Comparison of ENCODE assay signal across 8 cellular contexts in the genomic region with DNA sequence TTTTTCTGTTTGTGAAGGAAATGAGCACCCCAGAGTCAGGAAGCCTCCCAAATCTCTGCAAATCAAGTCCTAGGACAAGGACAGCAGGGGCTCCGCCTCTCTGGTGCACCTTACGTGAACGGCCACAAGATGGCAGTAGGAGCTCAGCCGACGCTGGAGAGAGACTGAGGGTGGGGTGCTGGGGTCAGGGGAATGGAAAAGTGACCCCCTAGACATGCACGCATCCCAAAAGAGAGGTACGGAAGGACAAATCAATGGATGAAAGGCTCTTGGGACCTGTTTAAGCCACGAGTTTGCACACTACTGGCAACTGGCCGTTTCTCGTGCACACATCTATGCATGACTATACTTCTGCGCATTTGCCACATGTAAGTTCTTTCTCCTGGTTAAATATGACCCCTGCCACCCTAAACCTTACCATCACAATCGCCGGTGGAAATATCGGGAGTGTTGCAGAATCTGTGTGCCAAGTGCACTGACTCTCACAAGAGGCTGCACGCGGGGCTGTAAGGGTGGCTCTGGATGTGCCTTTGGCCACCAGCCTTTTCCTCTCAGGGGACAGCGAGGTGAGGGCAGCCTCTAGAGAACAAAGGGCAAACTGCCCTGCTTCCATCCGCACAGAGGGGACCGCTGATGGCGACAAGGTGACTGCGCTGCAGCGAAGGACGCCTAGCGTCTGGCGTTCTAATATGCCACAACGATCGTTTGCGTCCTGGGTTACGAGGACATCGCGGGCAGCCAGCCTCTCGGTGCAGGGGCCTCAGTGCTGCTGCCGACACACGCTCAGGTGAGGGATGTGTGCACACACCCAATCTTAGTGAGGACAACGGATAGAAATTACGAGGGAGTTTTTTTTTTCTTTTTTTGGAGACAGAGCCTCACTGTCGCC.
DNase-seq lines count a peak whose midpoint lies in the region; ATAC-seq and TF ChIP-seq lines count a peak whose summit lies in the region.

No MANE protein-coding gene starts in this region.

- DNase-seq in Caki2 (ENCODE audit: low read depth) (peak; percentile 30), HT-29 (ENCODE audit: low spot score) (peak; percentile 62), RKO (ENCODE audit: low spot score) (peak; percentile 68), glutamatergic neuron (peak; percentile 66), trophoblast cell (peak in 1 of 2 donors; percentile 63), uterus (peak in 1 of 2 donors; percentile 44)
- DNase-seq in activated naive CD4-positive, alpha-beta T cell treated with anti-CD3 and anti-CD28 coated beads for 36 hours, result peak; percentile 67

- H3K79me2 ChIP-seq in trophoblast cell (ENCODE audit: control insufficient read depth, insufficient read depth, low read length, poor library complexity), result no peaks in the 10 kb centered on the region

- no peak overlapping the region for H3K27ac Mint-ChIP-seq in activated naive CD4-positive, alpha-beta T cell treated with anti-CD3 and anti-CD28 coated beads for 36 hours
- no peak overlapping the region for H3K27ac Mint-ChIP-seq in glutamatergic neuron (ENCODE audit: unreplicated experiment)

- no peaks in the 10 kb centered on the region for H3K36me3 Mint-ChIP-seq in activated naive CD4-positive, alpha-beta T cell treated with anti-CD3 and anti-CD28 coated beads for 36 hours (ENCODE audit: low read depth)
- H3K36me3 Mint-ChIP-seq in glutamatergic neuron (ENCODE audit: unreplicated experiment), result no peaks in the 10 kb centered on the region

- H3K27me3 ChIP-seq in trophoblast cell (ENCODE audit: insufficient read depth, low read length) (no peaks in the 10 kb centered on the region), uterus (no peaks in the 10 kb centered on the region)

- H3K4me3 ChIP-seq in trophoblast cell (ENCODE audit: low read depth, low read length), result no peak overlapping the region
- no peak overlapping the region for H3K4me3 ChIP-seq in uterus

- no peak overlapping the region for H4K8ac ChIP-seq in trophoblast cell (ENCODE audit: low read depth, low read length)

- H3K9me3 ChIP-seq in trophoblast cell (ENCODE audit: insufficient read depth, low read depth, low read length), result peaks cover 5% of the 10 kb centered on the region
- H3K9me3 ChIP-seq in uterus, result no peaks in the 10 kb centered on the region

- CTCF ChIA-PET in activated naive CD4-positive, alpha-beta T cell treated with anti-CD3 and anti-CD28 coated beads for 36 hours (lab: Charles Lee), result interaction anchor here (0.6 to 6.2 kb wide), 4 partner anchors 19 to 716 kb away, joined by 4 to 71 read pairs (median 8); no protein-coding TSS in a partner anchor

- no peaks in the 10 kb centered on the region for H3K9me3 Mint-ChIP-seq in activated naive CD4-positive, alpha-beta T cell treated with anti-CD3 and anti-CD28 coated beads for 36 hours
- H3K9me3 Mint-ChIP-seq in glutamatergic neuron (ENCODE audit: unreplicated experiment), result peaks cover 2% of the 10 kb centered on the region

- H3K27me3 Mint-ChIP-seq in activated naive CD4-positive, alpha-beta T cell treated with anti-CD3 and anti-CD28 coated beads for 36 hours (ENCODE audit: low read depth), result no peaks in the 10 kb centered on the region
- peaks cover 5% of the 10 kb centered on the region for H3K27me3 Mint-ChIP-seq in glutamatergic neuron (ENCODE audit: unreplicated experiment)

- H3K79me1 ChIP-seq in trophoblast cell (ENCODE audit: low read length), result peaks cover 1% of the 10 kb centered on the region

- no peak overlapping the region for H2BK12ac ChIP-seq in trophoblast cell (ENCODE audit: low read length)

- H3K23ac ChIP-seq in trophoblast cell (ENCODE audit: low read length), result no peak overlapping the region

- no peak overlapping the region for H2BK120ac ChIP-seq in trophoblast cell (ENCODE audit: insufficient read depth, low read length, poor library complexity)

- in situ Hi-C loops in Caki2 (cut with HindIII; ENCODE audit: low pct_unique_long_range_greater_than_20kb, low sequenced_read_pairs), result no loop called here

- no peak overlapping the region for H2BK5ac ChIP-seq in trophoblast cell (ENCODE audit: low read depth, low read length, poor library complexity)

- H2AFZ ChIP-seq in trophoblast cell (ENCODE audit: insufficient read depth, low read length, poor library complexity), result no peak overlapping the region

- TF ChIP-seq CTCF in glutamatergic neuron (IDR thresholded peaks at IDR 0.05; ENCODE audit: partially characterized antibody, unreplicated experiment) (peak; percentile 92), uterus (IDR thresholded peaks at IDR 0.05) (peak; percentile 85 to 92 (median 88))

- ATAC-seq in GM21367 (IDR thresholded peaks at IDR 0.05; ENCODE audit: unreplicated experiment), result no peak

- H3K4me1 Mint-ChIP-seq in activated naive CD4-positive, alpha-beta T cell treated with anti-CD3 and anti-CD28 coated beads for 36 hours (ENCODE audit: low read depth), result peaks cover 18% of the 10 kb centered on the region
- H3K4me1 Mint-ChIP-seq in glutamatergic neuron (ENCODE audit: low read depth, unreplicated experiment), result peaks cover 1% of the 10 kb centered on the region

- intact Hi-C loops in activated naive CD4-positive, alpha-beta T cell treated with anti-CD3 and anti-CD28 coated beads for 36 hours (cut with micrococcal nuclease), result loop anchor here (1.0 to 2.0 kb wide), 3 partner anchors 265 to 716 kb away; no protein-coding TSS in a partner anchor
- intact Hi-C loops in uterus (cut with DNase I; ENCODE audit: low total_unique reads), result no loop called here

- no peak overlapping the region for H4K12ac ChIP-seq in trophoblast cell (ENCODE audit: low read depth, low read length)

- peak overlapping the region; percentile 23 for H2AK5ac ChIP-seq in trophoblast cell (ENCODE audit: low read length)

- no CpG with 5 or more reads among the region's 37 CpGs for WGBS in trophoblast cell (ENCODE audit: extremely low coverage, insufficient coverage, insufficient read length)

- H3K4me1 ChIP-seq in trophoblast cell (ENCODE audit: control insufficient read depth in 1 of 2, insufficient read depth in 2 of 2, low read length in 2 of 2) (peaks cover 2 to 9% of the 10 kb centered on the region in 2 experiments), uterus (no peaks in the 10 kb centered on the region)

- no peak overlapping the region for H3K9ac ChIP-seq in trophoblast cell (ENCODE audit: low read length)

- H3K4me2 ChIP-seq in trophoblast cell (ENCODE audit: low read length), result no peak overlapping the region

- no peak overlapping the region for H3K14ac ChIP-seq in trophoblast cell (ENCODE audit: low read length)

- TF ChIP-seq POLR2A in uterus (IDR thresholded peaks at IDR 0.05), result no peak

- no peak overlapping the region for H3K4me3 Mint-ChIP-seq in activated naive CD4-positive, alpha-beta T cell treated with anti-CD3 and anti-CD28 coated beads for 36 hours
- H3K4me3 Mint-ChIP-seq in glutamatergic neuron (ENCODE audit: unreplicated experiment), result no peak overlapping the region

- no peak overlapping the region for H3K18ac ChIP-seq in trophoblast cell (ENCODE audit: low read length)

- no peaks in the 10 kb centered on the region for H3K36me3 ChIP-seq in trophoblast cell (ENCODE audit: control insufficient read depth in 1 of 2, insufficient read depth in 2 of 2, low read length in 2 of 2)
- H3K36me3 ChIP-seq in uterus, result no peaks in the 10 kb centered on the region

- no peak overlapping the region for H3K4ac ChIP-seq in trophoblast cell (ENCODE audit: low read depth, low read length)

- H3K27ac ChIP-seq in trophoblast cell (ENCODE audit: low read depth, low read length) (no peak overlapping the region), uterus (no peak overlapping the region)

- peak overlapping the region; percentile 10 for H4K91ac ChIP-seq in trophoblast cell (ENCODE audit: low read depth, low read length)
